Comparison of ENCODE assay signal across 8 cellular contexts in genomic region chr2:234550511-234551107, GRCh38.
DNase-seq lines count a peak whose midpoint lies in the region; ATAC-seq, FAIRE-seq and TF ChIP-seq lines count a peak whose summit lies in the region.

No MANE protein-coding gene starts in this region.

- TF ChIP-seq CTCF in D721Med (IDR thresholded peaks at IDR 0.05; ENCODE audit: insufficient read depth, missing control alignments): peak; percentile 96

- DNase-seq in D721Med (ENCODE audit: insufficient read length, low spot score) (peak; percentile 40), NCI-H2227 treated with DMSO at 0.1 percent for 48 hours (lab: John Stamatoyannopoulos, UW) (peak; percentile 78), kidney glomerular epithelial cell (lab: John Stamatoyannopoulos, UW) (peak; percentile 92)
- peak; percentile 43 for DNase-seq in central memory CD4-positive, alpha-beta T cell
- DNase-seq in stimulated activated CD4-positive, alpha-beta T cell treated with anti-CD3 and anti-CD28 coated beads, Interleukin-4, amount 100 ng/mL, for 24 hours: peak; percentile 59

- FAIRE-seq in D721Med (lab: Jason Lieb, UNC): no peak

- peak; percentile 59 for ATAC-seq in HG02798 (IDR thresholded peaks at IDR 0.05; ENCODE audit: poor library complexity, unreplicated experiment)
- peak; percentile 63 to 71 for ATAC-seq in activated CD4-positive, CD25-positive, alpha-beta regulatory T cell treated with anti-CD3 and anti-CD28 coated beads, Interleukin-2, amount 50 U/mL, for 24 hours
- no peak for ATAC-seq in GM18873 (IDR thresholded peaks at IDR 0.05; ENCODE audit: low FRiP score, unreplicated experiment)

Comparison
In these comparisons a context has a peak if more than half of its experiments do, and no peak if none do; other contexts are left out.
1. DNase-seq: peak in every context shown above with its lines; median percentile 92 in kidney glomerular epithelial cell; 78 in NCI-H2227 treated with DMSO at 0.1 percent for 48 hours; 59 in stimulated activated CD4-positive, alpha-beta T cell treated with anti-CD3 and anti-CD28 coated beads, Interleukin-4, amount 100 ng/mL, for 24 hours; 43 in central memory CD4-positive, alpha-beta T cell; 40 in D721Med.